15 cellular contexts compared by ENCODE assay signal in the genomic region with DNA sequence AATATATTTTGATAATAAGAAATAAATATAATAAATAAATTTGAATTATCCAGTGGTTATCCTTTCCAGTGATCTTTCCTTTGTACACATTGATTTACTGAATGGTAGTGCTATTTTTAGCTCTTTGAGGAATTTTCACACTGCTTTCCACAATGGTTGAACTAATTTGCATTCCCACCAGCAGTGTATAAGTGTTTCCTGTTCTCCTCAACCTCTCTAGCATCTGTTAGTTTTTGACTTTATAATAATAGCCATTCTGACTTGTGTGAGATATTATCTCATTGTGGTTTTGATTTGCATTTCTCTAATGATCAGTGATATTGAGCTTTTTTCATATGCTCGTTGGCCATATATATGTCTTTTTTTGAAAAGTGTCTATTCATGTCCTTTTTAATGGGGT.
DNase-seq lines count a peak whose midpoint lies in the region; ATAC-seq, FAIRE-seq and TF ChIP-seq lines count a peak whose summit lies in the region.
"Had no signal": no experiment of that assay in that cellular context is flagged by ENCODE, and none has a peak within 500 bp of the region (broad histone marks: within the 10 kb centered on the region; RNA-seq: fewer than 3 reads in every experiment).

No MANE protein-coding gene starts in this region.

- no peak for TF ChIP-seq CTCF in progenitor cell of endocrine pancreas (IDR thresholded peaks at IDR 0.05; ENCODE audit: unreplicated experiment)

- peaks cover 0 to 3% of the 10 kb centered on the region in 2 donors for H3K4me1 Mint-ChIP-seq in stimulated activated naive B cell treated with anti-CD40 and anti-IgM and Interleukin-4, amounts not matched to agents 10 μg/mL and 1 μg/mL and 100 μg/mL, for 72 hours
- peaks cover 5% of the 10 kb centered on the region for H3K4me1 Mint-ChIP-seq in progenitor cell of endocrine pancreas (ENCODE audit: low read depth)
- H3K4me1 Mint-ChIP-seq: CD14-positive monocyte had no signal

- peaks cover 19 to 41% of the 10 kb centered on the region in 2 donors for H3K36me3 Mint-ChIP-seq in stimulated activated naive B cell treated with anti-CD40 and anti-IgM and Interleukin-4, amounts not matched to agents 10 μg/mL and 1 μg/mL and 100 μg/mL, for 72 hours
- peaks cover 39% of the 10 kb centered on the region for H3K36me3 Mint-ChIP-seq in progenitor cell of endocrine pancreas (ENCODE audit: insufficient read depth)

- H3K27me3 Mint-ChIP-seq in stimulated activated naive B cell treated with anti-CD40 and anti-IgM and Interleukin-4, amounts not matched to agents 10 μg/mL and 1 μg/mL and 100 μg/mL, for 72 hours = no peaks in the 10 kb centered on the region
- H3K27me3 Mint-ChIP-seq in progenitor cell of endocrine pancreas = no peaks in the 10 kb centered on the region
- H3K27me3 Mint-ChIP-seq: CD4-positive, alpha-beta memory T cell had no signal

- FAIRE-seq in GM12892 (lab: Jason Lieb, UNC) = peak; percentile 40
- peak; percentile 31 for FAIRE-seq in endometrium (lab: Jason Lieb, UNC)
- FAIRE-seq: A204.1 had no signal

- peak overlapping the region; percentile 68 for H3K27ac Mint-ChIP-seq in stimulated activated naive B cell treated with anti-CD40 and anti-IgM and Interleukin-4, amounts not matched to agents 10 μg/mL and 1 μg/mL and 100 μg/mL, for 72 hours
- H3K27ac Mint-ChIP-seq in progenitor cell of endocrine pancreas = no peak overlapping the region
- H3K27ac Mint-ChIP-seq: CD14-positive monocyte; CD4-positive, alpha-beta memory T cell had no signal

- no peak for TF ChIP-seq POLR2A in GM12892 (IDR thresholded peaks at IDR 0.05; ENCODE audit: low read depth, low read length)

- H3K4me3 Mint-ChIP-seq in stimulated activated naive B cell treated with anti-CD40 and anti-IgM and Interleukin-4, amounts not matched to agents 10 μg/mL and 1 μg/mL and 100 μg/mL, for 72 hours = no peak overlapping the region
- no peak overlapping the region for H3K4me3 Mint-ChIP-seq in progenitor cell of endocrine pancreas (ENCODE audit: low read depth)
- H3K4me3 Mint-ChIP-seq: CD14-positive monocyte; CD4-positive, alpha-beta memory T cell had no signal

- ATAC-seq in stimulated activated naive B cell treated with anti-CD40 and anti-IgM and Interleukin-4, amounts not matched to agents 10 μg/mL and 1 μg/mL and 100 μg/mL, for 72 hours (replicated peaks) = no peak
- ATAC-seq in activated CD4-positive, CD25-positive, alpha-beta regulatory T cell treated with anti-CD3 and anti-CD28 coated beads, Interleukin-2, amount 50 U/mL, for 24 hours = no peak

- peaks cover 11 to 29% of the 10 kb centered on the region in 2 donors for H3K9me3 Mint-ChIP-seq in stimulated activated naive B cell treated with anti-CD40 and anti-IgM and Interleukin-4, amounts not matched to agents 10 μg/mL and 1 μg/mL and 100 μg/mL, for 72 hours
- peaks cover 50% of the 10 kb centered on the region for H3K9me3 Mint-ChIP-seq in progenitor cell of endocrine pancreas (ENCODE audit: low read depth)

- DNase-seq in GM12892 (ENCODE audit: insufficient read length) = no peak
- DNase-seq in NCI-H526 (lab: John Stamatoyannopoulos, UW) = peak; percentile 30 to 49
- DNase-seq in stimulated activated naive B cell treated with anti-CD40 and anti-IgM and Interleukin-4, amounts not matched to agents 10 μg/mL and 1 μg/mL and 100 μg/mL, for 72 hours = no peak
- DNase-seq in amygdala (lab: John Stamatoyannopoulos, UW) = no peak
- no peak for DNase-seq in progenitor cell of endocrine pancreas (ENCODE audit: low spot score, unreplicated experiment)
- DNase-seq: CD4-positive, alpha-beta memory T cell; DMS53; DND-41; EL; GM23248; KG1 had no signal

Comparison
In these comparisons a context has a peak if more than half of its experiments do, and no peak if none do; other contexts are left out.
1. DNase-seq: peak in NCI-H526 (2 of 2); none in GM12892 (single experiment), stimulated activated naive B cell treated with anti-CD40 and anti-IgM and Interleukin-4, amounts not matched to agents 10 μg/mL and 1 μg/mL and 100 μg/mL, for 72 hours (single experiment), amygdala (0 of 56) and progenitor cell of endocrine pancreas (single experiment).